ENCODE assay signal across 11 cellular contexts in the genomic region with DNA sequence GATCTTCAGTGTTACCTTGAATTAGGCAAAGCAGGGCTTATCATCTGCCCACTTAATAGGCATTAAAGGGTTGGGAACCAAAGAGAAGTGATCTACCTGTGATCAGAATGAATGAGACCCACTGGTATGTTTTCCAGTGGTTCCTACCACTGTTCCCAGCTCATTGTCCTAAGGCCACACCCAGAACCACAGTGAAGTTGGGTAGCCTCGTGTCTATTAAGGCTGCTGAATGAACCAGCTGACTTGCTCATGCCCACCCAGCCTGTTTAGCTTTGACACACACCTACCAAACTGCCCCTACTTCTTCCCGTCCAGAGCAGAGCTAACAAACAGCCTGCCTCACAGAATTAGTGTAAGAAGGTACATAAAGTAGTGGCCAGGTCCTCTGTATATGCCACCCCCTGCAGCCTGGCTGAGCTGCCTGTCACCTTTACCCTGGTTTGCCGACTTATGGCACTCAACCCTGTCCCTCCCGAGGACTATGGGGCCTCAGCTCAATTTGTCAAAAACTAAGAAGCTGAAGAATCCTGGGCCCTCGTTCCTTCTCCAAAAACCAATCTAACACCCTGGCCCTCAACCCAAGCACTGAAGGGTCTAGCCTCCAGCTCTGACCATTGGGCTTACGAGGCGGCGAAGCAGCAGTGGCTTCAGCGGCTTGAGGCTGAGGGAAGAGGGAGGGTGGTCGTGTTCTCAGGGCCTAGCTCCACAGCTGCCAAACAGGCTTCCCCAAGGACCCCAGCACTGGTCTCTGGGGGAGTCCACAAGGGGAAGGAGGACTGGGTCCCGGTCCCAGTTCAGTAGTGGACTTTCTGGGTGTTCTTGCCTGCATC. TPM values are rescaled to one million over a fixed set of nuclear protein-coding genes. Genes with fewer than 3 reads are reported as not detected.
DNase-seq lines count a peak whose midpoint lies in the region; ATAC-seq and TF ChIP-seq lines count a peak whose summit lies in the region.
"Had no signal": no experiment of that assay in that cellular context is flagged by ENCODE, and none has a peak within 500 bp of the region (broad histone marks: within the 10 kb centered on the region; RNA-seq: fewer than 3 reads in every experiment).

No MANE protein-coding gene starts in this region.

- intact Hi-C loops in cardiac septum (cut with DNase I) (no loop called here), right cardiac atrium (cut with DNase I) (no loop called here), aorta (cut with DNase I) (no loop called here)

- H3K9me3 ChIP-seq in right cardiac atrium (ENCODE audit: control insufficient read depth, low read length) (no peaks in the 10 kb centered on the region), endodermal cell (ENCODE audit: control insufficient read depth, low read length) (no peaks in the 10 kb centered on the region), aorta (ENCODE audit: control insufficient read depth, low read length) (no peaks in the 10 kb centered on the region)

- no peaks in the 10 kb centered on the region for H3K4me1 ChIP-seq in right cardiac atrium (ENCODE audit: control insufficient read depth, insufficient read depth, low read length)
- H3K4me1 ChIP-seq in endodermal cell (ENCODE audit: control insufficient read depth, insufficient read depth, low read length), result no peaks in the 10 kb centered on the region
- no peaks in the 10 kb centered on the region for H3K4me1 ChIP-seq in aorta (ENCODE audit: control insufficient read depth in 1 of 2, insufficient read depth in 2 of 2, low read length in 2 of 2)

- no peak overlapping the region for H3K4me3 ChIP-seq in right cardiac atrium (ENCODE audit: low read length)
- H3K4me3 ChIP-seq in endodermal cell (ENCODE audit: low read length), result no peak overlapping the region
- H3K4me3 ChIP-seq in aorta (ENCODE audit: low read length in 2 of 2), result no peak overlapping the region

- H3K36me3 Mint-ChIP-seq in endodermal cell (ENCODE audit: low read depth), result peaks cover 39% of the 10 kb centered on the region

- H3K27me3 ChIP-seq in right cardiac atrium (ENCODE audit: control insufficient read depth, insufficient read depth) (no peaks in the 10 kb centered on the region), endodermal cell (ENCODE audit: control insufficient read depth, insufficient read depth, low read length, poor library complexity, severe bottlenecking) (no peaks in the 10 kb centered on the region), aorta (ENCODE audit: control insufficient read depth in 1 of 2, insufficient read depth in 2 of 2, low read length in 1 of 2) (no peaks in the 10 kb centered on the region)

- no peak overlapping the region for H3K27ac Mint-ChIP-seq in endodermal cell

- ATAC-seq in right cardiac atrium (no peak), aorta (ENCODE audit: low FRiP score) (no peak), HG03108 (IDR thresholded peaks at IDR 0.05; ENCODE audit: unreplicated experiment) (no peak), HG03175 (IDR thresholded peaks at IDR 0.05; ENCODE audit: unreplicated experiment) (no peak)
- ATAC-seq in activated CD4-positive, CD25-positive, alpha-beta regulatory T cell treated with anti-CD3 and anti-CD28 coated beads, Interleukin-2, amount 50 U/mL, for 24 hours, result no peak

- DNase-seq in cardiac septum (ENCODE audit: low spot score), result peak; percentile 17
- DNase-seq in right cardiac atrium, result no peak
- DNase-seq in OCI-M1 (lab: John Stamatoyannopoulos, UW), result peak; percentile 79
- DNase-seq in endodermal cell, result peak; percentile 29
- peak; percentile 28 to 50 for DNase-seq in aorta
- DNase-seq: activated CD4-positive, CD25-positive, alpha-beta regulatory T cell treated with anti-CD3 and anti-CD28 coated beads, Interleukin-2, amount 50 U/mL, for 72 hours; NCI-H1436 treated with DMSO at 0.1 percent for 48 hours; stimulated activated CD4-positive, alpha-beta T cell treated with anti-CD3 and anti-CD28 coated beads, Interleukin-15, amount 100 ng/mL, for 24 hours had no signal

- H3K9me3 Mint-ChIP-seq in endodermal cell, result no peaks in the 10 kb centered on the region

- 86% methylated on average over 11 of the region's 11 CpGs for WGBS in right cardiac atrium
- 90 to 93% methylated on average over 5 to 11 of the region's 11 CpGs for WGBS in endodermal cell (ENCODE audit: insufficient coverage in 1 of 2, insufficient read length in 1 of 2), 2 experiments
- 83 to 85% methylated on average over 11 of the region's 11 CpGs for WGBS in aorta, 2 donors

- no peak overlapping the region for H3K4me3 Mint-ChIP-seq in endodermal cell

- H3K4me1 Mint-ChIP-seq in endodermal cell, result no peaks in the 10 kb centered on the region

- H3K27ac ChIP-seq in right cardiac atrium (ENCODE audit: low read length) (no peak overlapping the region), endodermal cell (ENCODE audit: low read depth, low read length) (no peak overlapping the region), aorta (ENCODE audit: low read depth in 1 of 2, low read length in 2 of 2) (no peak overlapping the region)

- TF ChIP-seq CTCF in endodermal cell (conservative IDR thresholded peaks at IDR 0.05), result no peak

- peaks cover 35% of the 10 kb centered on the region for H3K36me3 ChIP-seq in endodermal cell (ENCODE audit: control insufficient read depth, insufficient read depth, low read length)
- H3K36me3 ChIP-seq in aorta (ENCODE audit: control insufficient read depth in 1 of 2, insufficient read depth in 2 of 2, low read length in 1 of 2), result peaks cover 0 to 3% of the 10 kb centered on the region in 2 donors

- no peak overlapping the region for H3K9ac ChIP-seq in endodermal cell (ENCODE audit: extremely low read depth, low read length, poor library complexity, severe bottlenecking)

- peaks cover 4% of the 10 kb centered on the region for H3K27me3 Mint-ChIP-seq in endodermal cell (ENCODE audit: insufficient read depth)

RNA-seq across cellular contexts. Expression of a gene that starts 9.8 kb away (rescaled TPM):
- total RNA-seq in cardiac septum (12.0 TPM), right cardiac atrium (10 to 100 TPM; 12.6 to 23.1 (median 17.1) TPM), endodermal cell (100 to 1,000 TPM; 140 to 202 TPM), aorta (10 to 100 TPM; 27.4 to 45.4 TPM)
- polyA plus RNA-seq in right cardiac atrium (9.9 TPM), aorta (10 to 100 TPM in 1 of 2 donors, 1 to 10 TPM in 1; 7.3 to 44.3 TPM)
- 109 TPM for polyA plus RNA-seq in endodermal cell (2013, experiment 1 of 2)
- 103 TPM for polyA plus RNA-seq in endodermal cell (2013, experiment 2 of 2)

RNA-seq across cellular contexts. Expression of a gene that starts 22.0 kb away (rescaled TPM):
- not detected for total RNA-seq in cardiac septum
- total RNA-seq in right cardiac atrium, result under 1 TPM in 1 of 4 donors, not detected in 3; 0.26 TPM
- polyA plus RNA-seq in right cardiac atrium, result not detected
- 1 to 10 TPM in 1 of 2 donors, under 1 TPM in 1; 0.44 to 1.2 TPM for total RNA-seq in endodermal cell
- 0.43 TPM for polyA plus RNA-seq in endodermal cell (2013, experiment 1 of 2)
- 0.58 TPM for polyA plus RNA-seq in endodermal cell (2013, experiment 2 of 2)
- total RNA-seq in aorta, result not detected
- polyA plus RNA-seq in aorta, result not detected

RNA-seq across cellular contexts. Expression of a gene that starts 36.0 kb away (rescaled TPM):
- total RNA-seq in cardiac septum (0.54 TPM), right cardiac atrium (1 to 10 TPM; 1.6 to 2.5 (median 1.9) TPM), endodermal cell (1 to 10 TPM; 1.9 to 3.5 TPM), aorta (1 to 10 TPM; 2.6 to 3.1 TPM)
- polyA plus RNA-seq in right cardiac atrium (2.0 TPM), aorta (1 to 10 TPM in 1 of 2 donors, under 1 TPM in 1; 0.38 to 2.3 TPM)
- polyA plus RNA-seq in endodermal cell (2013, experiment 1 of 2), result 0.61 TPM
- 1.1 TPM for polyA plus RNA-seq in endodermal cell (2013, experiment 2 of 2)

Comparison
In these comparisons a context has a peak if more than half of its experiments do, and no peak if none do; other contexts are left out.
1. DNase-seq: peak in cardiac septum (single experiment), OCI-M1 (single experiment), endodermal cell (single experiment) and aorta (2 of 2); none in right cardiac atrium (0 of 3).